9 cellular contexts compared by ENCODE assay signal in the genomic region with DNA sequence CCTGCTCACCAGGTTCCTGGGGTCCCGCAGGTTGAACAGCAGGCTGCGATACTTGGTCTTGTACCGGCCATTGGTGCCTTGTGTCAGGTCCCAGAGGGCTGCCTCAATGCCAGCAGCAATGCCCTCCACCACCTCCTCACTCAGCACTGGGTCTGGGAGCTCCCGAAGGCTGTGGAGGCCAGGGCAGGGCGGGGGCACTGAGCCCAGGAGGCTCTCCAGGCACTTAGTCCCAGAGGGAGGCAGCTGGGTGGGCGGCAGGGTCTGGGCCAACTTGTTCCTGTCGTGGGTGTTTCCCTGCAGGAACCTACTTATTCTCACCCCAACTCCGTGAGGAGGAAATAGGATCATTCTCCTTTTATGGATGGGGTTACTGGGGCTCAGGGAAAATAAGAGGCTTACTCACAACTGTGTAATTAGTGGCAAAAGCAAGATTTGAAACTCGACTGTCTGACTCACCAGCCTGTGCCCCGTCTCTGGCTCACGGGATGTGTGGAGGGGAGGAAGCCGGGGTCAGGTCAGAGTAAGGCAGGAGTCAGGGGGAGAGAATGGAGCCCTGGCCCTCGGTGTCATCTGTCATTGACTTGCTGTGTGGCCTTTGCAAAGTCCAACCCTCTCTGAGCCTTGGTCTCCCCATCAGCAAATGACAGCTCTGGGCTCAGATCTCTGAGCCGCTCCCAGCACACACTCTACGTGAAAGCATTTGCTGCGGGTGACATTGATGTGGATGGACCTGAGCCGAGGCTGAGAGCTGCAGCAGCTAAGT. TPM values are rescaled to one million over a fixed set of nuclear protein-coding genes. Genes with fewer than 3 reads are reported as not detected.
DNase-seq lines count a peak whose midpoint lies in the region; ATAC-seq, FAIRE-seq and TF ChIP-seq lines count a peak whose summit lies in the region.
"Had no signal": no experiment of that assay in that cellular context is flagged by ENCODE, and none has a peak within 500 bp of the region (broad histone marks: within the 10 kb centered on the region; RNA-seq: fewer than 3 reads in every experiment).

No MANE protein-coding gene starts in this region.

- H3K79me2 ChIP-seq in osteoblast (ENCODE audit: insufficient read depth, low read length): peaks cover 46% of the 10 kb centered on the region

- no peak for FAIRE-seq in D721Med (lab: Jason Lieb, UNC)

- H3K27me3 Mint-ChIP-seq in chondrocyte (ENCODE audit: low read depth) (no peaks in the 10 kb centered on the region), endodermal cell (ENCODE audit: insufficient read depth) (peaks cover 2% of the 10 kb centered on the region)

- H3K36me3 Mint-ChIP-seq in chondrocyte (ENCODE audit: low read depth): no peaks in the 10 kb centered on the region
- H3K36me3 Mint-ChIP-seq in endodermal cell (ENCODE audit: low read depth): no peaks in the 10 kb centered on the region

- peak overlapping the region; percentile 85 for H2AFZ ChIP-seq in osteoblast (ENCODE audit: low read length)

- H3K36me3 ChIP-seq in osteoblast (ENCODE audit: insufficient read depth, low read length) (peaks cover 30% of the 10 kb centered on the region), endodermal cell (ENCODE audit: control insufficient read depth, insufficient read depth, low read length) (no peaks in the 10 kb centered on the region)

- H3K4me3 ChIP-seq in osteoblast (ENCODE audit: insufficient read depth, low read length) (peak overlapping the region; percentile 97), endodermal cell (ENCODE audit: low read length) (no peak overlapping the region)

- H3K9me3 Mint-ChIP-seq in chondrocyte (ENCODE audit: low read depth) (no peaks in the 10 kb centered on the region), endodermal cell (no peaks in the 10 kb centered on the region)

- no peak overlapping the region for H3K9ac ChIP-seq in endodermal cell (ENCODE audit: extremely low read depth, low read length, poor library complexity, severe bottlenecking)

- peak; percentile 71 for DNase-seq in D721Med (ENCODE audit: insufficient read length, low spot score)
- DNase-seq in LoVo (ENCODE audit: low spot score): peak; percentile 12
- no peak for DNase-seq in chondrocyte (ENCODE audit: low spot score)
- peak; percentile 97 for DNase-seq in osteoblast (ENCODE audit: insufficient read length, low spot score, missing footprints)
- no peak for DNase-seq in endodermal cell
- DNase-seq in globus pallidus (ENCODE audit: low spot score): no peak
- no peak for DNase-seq in amygdala (lab: John Stamatoyannopoulos, UW)
- DNase-seq in Right ventricle myocardium inferior (ENCODE audit: missing footprints): no peak
- DNase-seq: NCI-H446 had no signal

- H3K9me3 ChIP-seq in osteoblast (ENCODE audit: low read depth, low read length) (no peaks in the 10 kb centered on the region), endodermal cell (ENCODE audit: control insufficient read depth, low read length) (no peaks in the 10 kb centered on the region)

- intact Hi-C loops in Right ventricle myocardium inferior (cut with DNase I): no loop called here

- H3K27me3 ChIP-seq in osteoblast (ENCODE audit: insufficient read depth, low read length) (no peaks in the 10 kb centered on the region), endodermal cell (ENCODE audit: control insufficient read depth, insufficient read depth, low read length, poor library complexity, severe bottlenecking) (no peaks in the 10 kb centered on the region)

- peak overlapping the region; percentile 91 for H3K4me2 ChIP-seq in osteoblast (ENCODE audit: insufficient read depth, low read length)

- H3K27ac Mint-ChIP-seq in chondrocyte (ENCODE audit: unreplicated experiment) (peak overlapping the region; percentile 80), endodermal cell (no peak overlapping the region)

- H4K20me1 ChIP-seq in osteoblast (ENCODE audit: insufficient read depth, low read length): peaks cover 24% of the 10 kb centered on the region

- H3K4me1 ChIP-seq in osteoblast (ENCODE audit: insufficient read depth, low read length) (peaks cover 45% of the 10 kb centered on the region), endodermal cell (ENCODE audit: control insufficient read depth, insufficient read depth, low read length) (peaks cover 9% of the 10 kb centered on the region)

- no peak for TF ChIP-seq CTCF in D721Med (IDR thresholded peaks at IDR 0.05; ENCODE audit: insufficient read depth, missing control alignments)
- no peak for TF ChIP-seq CTCF in chondrocyte (IDR thresholded peaks at IDR 0.05)
- no peak for TF ChIP-seq CTCF in osteoblast (IDR thresholded peaks at IDR 0.05; ENCODE audit: extremely low read depth, low read depth, low read length)
- no peak for TF ChIP-seq CTCF in endodermal cell (conservative IDR thresholded peaks at IDR 0.05)

- H3K4me1 Mint-ChIP-seq in chondrocyte (ENCODE audit: low read depth) (peaks cover 34% of the 10 kb centered on the region), endodermal cell (no peaks in the 10 kb centered on the region)

- ATAC-seq in Right ventricle myocardium inferior: no peak

- WGBS in endodermal cell (ENCODE audit: insufficient coverage in 1 of 2, insufficient read length in 1 of 2), 2 experiments: 74 to 77% methylated on average over 11 to 17 of the region's 17 CpGs

- peak overlapping the region; percentile 91 for H3K27ac ChIP-seq in osteoblast (ENCODE audit: low read depth, low read length)
- H3K27ac ChIP-seq in endodermal cell (ENCODE audit: low read depth, low read length): no peak overlapping the region

- H3K4me3 Mint-ChIP-seq in chondrocyte (ENCODE audit: unreplicated experiment): peak overlapping the region; percentile 65
- H3K4me3 Mint-ChIP-seq in endodermal cell: no peak overlapping the region

RNA-seq across cellular contexts. Expression of gene SPOCD1, which starts 17.2 kb away (rescaled TPM):
- total RNA-seq in chondrocyte (0.46 to 7.3 TPM (median 5.2 TPM) in 3 replicates), osteoblast (58.6 and 67.8 TPM in 2 replicates), endodermal cell (1 to 10 TPM; 2.0 to 3.1 TPM), Right ventricle myocardium inferior (not detected)
- 1.00 TPM for polyA plus RNA-seq in endodermal cell (2013, experiment 1 of 2)
- polyA plus RNA-seq in endodermal cell (2013, experiment 2 of 2): 1.4 TPM

RNA-seq across cellular contexts. Expression of gene ADGRB2, which starts 34.5 kb away (rescaled TPM):
- 11.9 to 20.4 TPM (median 12.2 TPM) in 3 replicates for total RNA-seq in chondrocyte
- total RNA-seq in osteoblast: 5.8 and 7.4 TPM in 2 replicates
- 10 to 100 TPM; 13.1 to 22.7 TPM for total RNA-seq in endodermal cell
- polyA plus RNA-seq in endodermal cell (2013, experiment 1 of 2): 37.3 TPM
- 34.7 TPM for polyA plus RNA-seq in endodermal cell (2013, experiment 2 of 2)
- total RNA-seq in Right ventricle myocardium inferior: 16.1 TPM

Comparison
In these comparisons a context has a peak if more than half of its experiments do, and no peak if none do; other contexts are left out.
1. DNase-seq: peak in D721Med (single experiment), LoVo (single experiment) and osteoblast (single experiment); none in chondrocyte (single experiment), endodermal cell (single experiment), globus pallidus (single experiment), amygdala (0 of 56) and Right ventricle myocardium inferior (single experiment).